Comparison of ENCODE assay signal across 8 cellular contexts in genomic region chrX:104098151-104098808, GRCh38. TPM values are rescaled to one million over a fixed set of nuclear protein-coding genes. Genes with fewer than 3 reads are reported as not detected.
A peak's percentile ranks its signal among the peaks of the same experiment; 100 is the strongest.
DNase-seq lines count a peak whose midpoint lies in the region; ATAC-seq, FAIRE-seq and TF ChIP-seq lines count a peak whose summit lies in the region.

No MANE protein-coding gene starts in this region.

- H3K4me2 ChIP-seq in mesenchymal stem cell (ENCODE audit: low read length, poor library complexity, severe bottlenecking) = no peak overlapping the region

- no peak overlapping the region for H4K91ac ChIP-seq in mesenchymal stem cell (ENCODE audit: low read length)

- no peaks in the 10 kb centered on the region for H3K4me1 ChIP-seq in mesenchymal stem cell (ENCODE audit: control insufficient read depth, insufficient read depth, low read depth, low read length)
- no peaks in the 10 kb centered on the region for H3K4me1 ChIP-seq in tibial artery

- whole genome bisulfite sequencing in mesenchymal stem cell = no CpG with 5 or more reads among the region's 4 CpGs

- H2BK15ac ChIP-seq in mesenchymal stem cell (ENCODE audit: low read depth, poor library complexity, severe bottlenecking) = no peak overlapping the region

- no peaks in the 10 kb centered on the region for H3K79me1 ChIP-seq in mesenchymal stem cell (replicated peaks; ENCODE audit: low read length, poor library complexity, severe bottlenecking)

- H3K4ac ChIP-seq in mesenchymal stem cell (ENCODE audit: low read depth in 1 of 2, low read length in 2 of 2) = no peak overlapping the region

- DNase-seq in A172 (ENCODE audit: low spot score) (peak; percentile 29), NCI-H2107 treated with DMSO at 0.1 percent for 48 hours (lab: John Stamatoyannopoulos, UW; ENCODE audit: unreplicated experiment) (peak; percentile 94), dermis blood vessel endothelial cell (peak; percentile 84), mesenchymal stem cell (peak; percentile 76), tibial artery (no peak)

- no peak overlapping the region for H3K27ac ChIP-seq in mesenchymal stem cell (ENCODE audit: low read length, poor library complexity, severe bottlenecking)
- no peak overlapping the region for H3K27ac ChIP-seq in tibial artery

- H3K23ac ChIP-seq in mesenchymal stem cell (ENCODE audit: low read length in 2 of 2) = no peak overlapping the region

- intact Hi-C loops in tibial artery (cut with DNase I; ENCODE audit: low total_unique reads) = no loop called here

- peaks cover 0 to 48% of the 10 kb centered on the region in 2 experiments for H3K27me3 ChIP-seq in mesenchymal stem cell (ENCODE audit: control insufficient read depth in 1 of 2, insufficient read depth in 1 of 2, low read length in 2 of 2)
- H3K27me3 ChIP-seq in tibial artery = no peaks in the 10 kb centered on the region

- H3K4me3 ChIP-seq in mesenchymal stem cell (ENCODE audit: insufficient read depth in 1 of 2, low read depth in 1 of 2, low read length in 2 of 2) (no peak overlapping the region), tibial artery (no peak overlapping the region)

- H3K9ac ChIP-seq in mesenchymal stem cell (ENCODE audit: low read length) = no peak overlapping the region

- no peak overlapping the region for H2BK12ac ChIP-seq in mesenchymal stem cell (ENCODE audit: low read length in 2 of 2)

- TF ChIP-seq CTCF in GM12873 (IDR thresholded peaks at IDR 0.05; ENCODE audit: insufficient read depth, low read depth, low read length, missing control alignments) (peak; percentile 70), tibial artery (IDR thresholded peaks at IDR 0.05) (peak; percentile 45 to 66)

- H2AFZ ChIP-seq in mesenchymal stem cell (ENCODE audit: low read depth, low read length) = no peak overlapping the region

- H3K14ac ChIP-seq in mesenchymal stem cell (ENCODE audit: low read length in 2 of 2) = no peak overlapping the region

- no peak overlapping the region for H2AK5ac ChIP-seq in mesenchymal stem cell (ENCODE audit: low read length, severe bottlenecking)

- H3K36me3 ChIP-seq in mesenchymal stem cell (ENCODE audit: control insufficient read depth in 1 of 2, insufficient read depth in 2 of 2, low read depth in 1 of 2, low read length in 2 of 2) = no peaks in the 10 kb centered on the region
- H3K36me3 ChIP-seq in tibial artery = no peaks in the 10 kb centered on the region

- no peak overlapping the region for H2BK5ac ChIP-seq in mesenchymal stem cell (ENCODE audit: low read depth, low read length, poor library complexity, severe bottlenecking)

- no peak overlapping the region for H4K8ac ChIP-seq in mesenchymal stem cell (ENCODE audit: low read length)

- peak; percentile 90 for FAIRE-seq in TTC549 (lab: Jason Lieb, UNC)

- H2BK120ac ChIP-seq in mesenchymal stem cell (ENCODE audit: low read depth, low read length) = no peak overlapping the region

- H3K9me3 ChIP-seq in mesenchymal stem cell (ENCODE audit: control insufficient read depth, low read length) (no peaks in the 10 kb centered on the region), tibial artery (no peaks in the 10 kb centered on the region)

- peak; percentile 93 for ATAC-seq in HG02885 (IDR thresholded peaks at IDR 0.05; ENCODE audit: poor library complexity, unreplicated experiment)

- H3K18ac ChIP-seq in mesenchymal stem cell (ENCODE audit: low read depth in 1 of 2, low read length in 2 of 2) = no peak overlapping the region

RNA-seq across cellular contexts. Expression of gene ZCCHC18, which starts 14.0 kb away (rescaled TPM):
- 0.60 TPM in 1 of 2 replicates, not detected in the other for total RNA-seq in A172 (2014; rRNA removed; shearing (Covaris generic))
- 1.1 and 1.4 TPM in 2 replicates for total RNA-seq in dermis blood vessel endothelial cell
- polyA plus RNA-seq in mesenchymal stem cell (2013, experiment 1 of 2) = 0.48 TPM
- 1.2 TPM for polyA plus RNA-seq in mesenchymal stem cell (2013, experiment 2 of 2)

RNA-seq across cellular contexts. Expression of gene TMSB15C, which starts 22.2 kb away (rescaled TPM):
- total RNA-seq in A172 (2014; rRNA removed; shearing (Covaris generic)) = 2.9 and 4.2 TPM in 2 replicates
- 2.3 and 4.3 TPM in 2 replicates for total RNA-seq in dermis blood vessel endothelial cell
- polyA plus RNA-seq in mesenchymal stem cell (2013, experiment 1 of 2) = 2.3 TPM
- polyA plus RNA-seq in mesenchymal stem cell (2013, experiment 2 of 2) = 2.1 TPM

RNA-seq across cellular contexts. Expression of gene H2BW2, which starts 58.5 kb away (rescaled TPM):
- not detected in 2 replicates for total RNA-seq in A172 (2014; rRNA removed; shearing (Covaris generic))
- not detected in 2 replicates for total RNA-seq in dermis blood vessel endothelial cell
- polyA plus RNA-seq in mesenchymal stem cell (2013, experiment 1 of 2) = not detected
- not detected for polyA plus RNA-seq in mesenchymal stem cell (2013, experiment 2 of 2)

RNA-seq across cellular contexts. Expression of gene SLC25A53, which starts 58.5 kb away (rescaled TPM):
- total RNA-seq in A172 (2014; rRNA removed; shearing (Covaris generic)) = 0.84 and 6.6 TPM in 2 replicates
- 5.3 and 10.7 TPM in 2 replicates for total RNA-seq in dermis blood vessel endothelial cell
- polyA plus RNA-seq in mesenchymal stem cell (2013, experiment 1 of 2) = 6.5 TPM
- polyA plus RNA-seq in mesenchymal stem cell (2013, experiment 2 of 2) = 6.1 TPM

Comparison
In these comparisons a context has a peak if more than half of its experiments do, and no peak if none do; other contexts are left out.
1. DNase-seq: peak in A172 (single experiment), NCI-H2107 treated with DMSO at 0.1 percent for 48 hours (single experiment), dermis blood vessel endothelial cell (single experiment) and mesenchymal stem cell (single experiment); none in tibial artery (0 of 2).